Comparison of ENCODE assay signal across 9 cellular contexts in genomic region chr5:122775713-122776084, GRCh38. TPM values are rescaled to one million over a fixed set of nuclear protein-coding genes. Genes with fewer than 3 reads are reported as not detected.
DNase-seq lines count a peak whose midpoint lies in the region; ATAC-seq and TF ChIP-seq lines count a peak whose summit lies in the region.
"Had no signal": no experiment of that assay in that cellular context is flagged by ENCODE, and none has a peak within 500 bp of the region (broad histone marks: within the 10 kb centered on the region; RNA-seq: fewer than 3 reads in every experiment).

No MANE protein-coding gene starts in this region.

- H3K27me3 Mint-ChIP-seq in activated naive CD4-positive, alpha-beta T cell treated with anti-CD3 and anti-CD28 coated beads for 36 hours (ENCODE audit: low read depth) = no peaks in the 10 kb centered on the region
- peaks cover 0 to 12% (median 0%) of the 10 kb centered on the region in 5 donors for H3K27me3 Mint-ChIP-seq in naive thymus-derived CD4-positive, alpha-beta T cell

- H3K27ac Mint-ChIP-seq in activated naive CD4-positive, alpha-beta T cell treated with anti-CD3 and anti-CD28 coated beads for 36 hours = peak overlapping the region; percentile 78
- H3K27ac Mint-ChIP-seq in naive thymus-derived CD4-positive, alpha-beta T cell = peak overlapping the region; percentile 84 to 97 (median 94)

- intact Hi-C loops in activated naive CD4-positive, alpha-beta T cell treated with anti-CD3 and anti-CD28 coated beads for 36 hours (cut with micrococcal nuclease) = loop anchor here (1.0 to 5.0 kb wide), 4 partner anchors 73 to 814 kb away; partner anchors contain the start of genes CEP120, CSNK1G3 and SRFBP1
- intact Hi-C loops in naive thymus-derived CD4-positive, alpha-beta T cell (cut with micrococcal nuclease) = loop anchor here (1.0 to 5.0 kb wide), 10 partner anchors 8 to 813 kb away; partner anchors contain the start of genes CEP120 (in 2 of the 2), SNX24 (in 2 of the 2), CSNK1G3 (in 1 of the 2) and SRFBP1 (in 1 of the 2)

- TF ChIP-seq EP300 in SK-N-SH (IDR thresholded peaks at IDR 0.05; ENCODE audit: borderline replicate concordance in 1 of 2, low read depth in 1 of 2, low read length in 1 of 2) = no peak

- POLR2A ChIA-PET in SK-N-SH (lab: Yijun Ruan, JAX) = no interaction called here
- POLR2A ChIA-PET in naive thymus-derived CD4-positive, alpha-beta T cell (lab: Charles Lee) = interaction anchor here (0.8 to 2.8 kb wide), 4 partner anchors 11 to 736 kb away, joined by 3 to 10 read pairs (median 4); partner anchors contain the start of genes CSNK1G3 and SNX24

- peak overlapping the region; percentile 58 to 85; a peak in 3 of 4 replicates for H3K27ac ChIP-seq in SK-N-SH (ENCODE audit: low read depth in 2 of 2, low read length in 1 of 2)
- H3K27ac ChIP-seq in naive thymus-derived CD4-positive, alpha-beta T cell (ENCODE audit: low read depth, low read length) = peak overlapping the region; percentile 86

- WGBS in SK-N-SH (ENCODE audit: low lambda C conversion rate) = 1% methylated on average over 4 of the region's 4 CpGs

- no peak for TF ChIP-seq RAD21 in SK-N-SH (IDR thresholded peaks at IDR 0.05; ENCODE audit: low read length)

- peak overlapping the region; percentile 89 for H2AFZ ChIP-seq in SK-N-SH (ENCODE audit: low read depth)

- H3K36me3 Mint-ChIP-seq in activated naive CD4-positive, alpha-beta T cell treated with anti-CD3 and anti-CD28 coated beads for 36 hours (ENCODE audit: low read depth) = peaks cover 4% of the 10 kb centered on the region
- H3K36me3 Mint-ChIP-seq in naive thymus-derived CD4-positive, alpha-beta T cell = peaks cover 0 to 15% (median 6%) of the 10 kb centered on the region in 5 donors

- H3K4me1 Mint-ChIP-seq in activated naive CD4-positive, alpha-beta T cell treated with anti-CD3 and anti-CD28 coated beads for 36 hours (ENCODE audit: low read depth) = peaks cover 28% of the 10 kb centered on the region
- H3K4me1 Mint-ChIP-seq in naive thymus-derived CD4-positive, alpha-beta T cell = peaks cover 31 to 64% (median 54%) of the 10 kb centered on the region in 7 donors

- no peaks in the 10 kb centered on the region for H3K9me3 Mint-ChIP-seq in activated naive CD4-positive, alpha-beta T cell treated with anti-CD3 and anti-CD28 coated beads for 36 hours
- H3K9me3 Mint-ChIP-seq in naive thymus-derived CD4-positive, alpha-beta T cell = peaks cover 0 to 1% (median 0%) of the 10 kb centered on the region in 11 donors

- no peaks in the 10 kb centered on the region for H3K9me2 ChIP-seq in SK-N-SH

- CTCF ChIA-PET in activated naive CD4-positive, alpha-beta T cell treated with anti-CD3 and anti-CD28 coated beads for 36 hours (lab: Charles Lee) = interaction anchor here (0.9 kb wide), 1 partner anchor 72 kb away, joined by 3 read pairs; no protein-coding TSS in a partner anchor
- CTCF ChIA-PET in SK-N-SH (lab: Yijun Ruan, JAX) = interaction anchor here (0.6 to 2.8 kb wide), 4 partner anchors 71 to 569 kb away, joined by 3 to 7 read pairs (median 5); no protein-coding TSS in a partner anchor
- CTCF ChIA-PET in naive thymus-derived CD4-positive, alpha-beta T cell (lab: Charles Lee) = interaction anchor here (0.6 kb wide), 1 partner anchor 41 kb away, joined by 3 read pairs; no protein-coding TSS in a partner anchor

- no peak for DNase-seq in activated naive CD4-positive, alpha-beta T cell treated with anti-CD3 and anti-CD28 coated beads for 36 hours
- no peak for DNase-seq in activated naive CD4-positive, alpha-beta T cell treated with Interleukin-2 at 50 U/mL for 16 hours
- DNase-seq in SK-N-SH = peak; percentile 12
- no peak for DNase-seq in epithelial cell of proximal tubule (ENCODE audit: low read depth)
- peak in 3 of 9 donors; percentile 5 to 12 (median 8) for DNase-seq in naive thymus-derived CD4-positive, alpha-beta T cell
- DNase-seq in NCI-H524 treated with DMSO at 0.1 percent for 48 hours (lab: John Stamatoyannopoulos, UW) = no peak
- DNase-seq: left cardiac atrium had no signal

- no peaks in the 10 kb centered on the region for H3K9me3 ChIP-seq in SK-N-SH
- H3K9me3 ChIP-seq in naive thymus-derived CD4-positive, alpha-beta T cell (ENCODE audit: control insufficient read depth in 2 of 3, low read length in 3 of 3) = no peaks in the 10 kb centered on the region

- H3K4me3 ChIP-seq in SK-N-SH (ENCODE audit: low read depth in 2 of 2, low read length in 1 of 2) = peak overlapping the region; percentile 98 to 99
- H3K4me3 ChIP-seq in epithelial cell of proximal tubule (ENCODE audit: low read depth, low read length) = peak overlapping the region; percentile 95
- peak overlapping the region; percentile 79 for H3K4me3 ChIP-seq in naive thymus-derived CD4-positive, alpha-beta T cell (ENCODE audit: low read length)

- H3K36me3 ChIP-seq in SK-N-SH (replicated peaks in 1 of 2; ENCODE audit: control insufficient read depth in 1 of 2, insufficient read depth in 2 of 2, low read length in 1 of 2) = no peaks in the 10 kb centered on the region
- no peaks in the 10 kb centered on the region for H3K36me3 ChIP-seq in naive thymus-derived CD4-positive, alpha-beta T cell (ENCODE audit: control insufficient read depth in 2 of 3, insufficient read depth in 3 of 3, low read length in 3 of 3)

- no peak for ATAC-seq in naive thymus-derived CD4-positive, alpha-beta T cell
- ATAC-seq in HG02840 (IDR thresholded peaks at IDR 0.05; ENCODE audit: low FRiP score, unreplicated experiment) (no peak), HG03108 (IDR thresholded peaks at IDR 0.05; ENCODE audit: unreplicated experiment) (no peak)

- TF ChIP-seq CTCF in SK-N-SH (IDR thresholded peaks at IDR 0.05) (no peak), epithelial cell of proximal tubule (conservative IDR thresholded peaks at IDR 0.05; ENCODE audit: low read depth, low read length) (peak; percentile 28)

- peaks cover 10% of the 10 kb centered on the region; the same call in 1 of the 2 replicates for H4K20me1 ChIP-seq in SK-N-SH (ENCODE audit: insufficient read depth)

- peak overlapping the region; percentile 81 for H3K9ac ChIP-seq in SK-N-SH

- H3F3A ChIP-seq in SK-N-SH (replicated peaks; ENCODE audit: insufficient read depth) = no peaks in the 10 kb centered on the region

- peaks cover 5 to 11% of the 10 kb centered on the region in 2 experiments; a peak in 3 of 4 replicates for H3K4me1 ChIP-seq in SK-N-SH (ENCODE audit: control insufficient read depth in 1 of 2, insufficient read depth in 2 of 2, low read depth in 1 of 2, low read length in 1 of 2)
- H3K4me1 ChIP-seq in naive thymus-derived CD4-positive, alpha-beta T cell (ENCODE audit: control insufficient read depth in 2 of 2, insufficient read depth in 2 of 2, low read length in 2 of 2) = peaks cover 22 to 23% of the 10 kb centered on the region in 2 donors

- H3K4me2 ChIP-seq in SK-N-SH = peak overlapping the region; percentile 81

- peaks cover 55% of the 10 kb centered on the region for H3K79me2 ChIP-seq in SK-N-SH (ENCODE audit: insufficient read depth)

- peak overlapping the region; percentile 89 for H3K4me3 Mint-ChIP-seq in activated naive CD4-positive, alpha-beta T cell treated with anti-CD3 and anti-CD28 coated beads for 36 hours
- H3K4me3 Mint-ChIP-seq in naive thymus-derived CD4-positive, alpha-beta T cell = peak overlapping the region; percentile 90 to 98 (median 95)

- no peaks in the 10 kb centered on the region for H3K27me3 ChIP-seq in SK-N-SH (ENCODE audit: insufficient read depth)
- H3K27me3 ChIP-seq in naive thymus-derived CD4-positive, alpha-beta T cell (ENCODE audit: control insufficient read depth in 2 of 2, insufficient read depth in 2 of 2, low read length in 2 of 2) = no peaks in the 10 kb centered on the region

TF ChIP-seq in SK-N-SH, 30 proteins besides CTCF, POLR2A, EP300 and RAD21 (continues in another document):
- no peak for TF ChIP-seq CHD2 (IDR thresholded peaks at IDR 0.05; ENCODE audit: low read length, partially characterized antibody)
- TF ChIP-seq GABPA (IDR thresholded peaks at IDR 0.05; ENCODE audit: low read depth) = no peak
- no peak for TF ChIP-seq JUND (IDR thresholded peaks at IDR 0.05)
- TF ChIP-seq TEAD4 (IDR thresholded peaks at IDR 0.05; ENCODE audit: borderline replicate concordance, insufficient read depth) = no peak
- no peak for TF ChIP-seq POLR2AphosphoS5 (IDR thresholded peaks at IDR 0.05; ENCODE audit: low read depth, low read length)
- TF ChIP-seq, protein P1, sequence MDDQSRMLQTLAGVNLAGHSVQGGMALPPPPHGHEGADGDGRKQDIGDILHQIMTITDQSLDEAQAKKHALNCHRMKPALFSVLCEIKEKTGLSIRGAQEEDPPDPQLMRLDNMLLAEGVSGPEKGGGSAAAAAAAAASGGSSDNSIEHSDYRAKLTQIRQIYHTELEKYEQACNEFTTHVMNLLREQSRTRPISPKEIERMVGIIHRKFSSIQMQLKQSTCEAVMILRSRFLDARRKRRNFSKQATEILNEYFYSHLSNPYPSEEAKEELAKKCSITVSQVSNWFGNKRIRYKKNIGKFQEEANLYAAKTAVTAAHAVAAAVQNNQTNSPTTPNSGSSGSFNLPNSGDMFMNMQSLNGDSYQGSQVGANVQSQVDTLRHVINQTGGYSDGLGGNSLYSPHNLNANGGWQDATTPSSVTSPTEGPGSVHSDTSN (IDR thresholded peaks at IDR 0.05) = no peak

RNA-seq across cellular contexts. Expression of gene SNX2, which starts 0.8 kb away (rescaled TPM):
- 10 to 100 TPM; 47.3 to 48.0 TPM for total RNA-seq in activated naive CD4-positive, alpha-beta T cell treated with anti-CD3 and anti-CD28 coated beads for 36 hours
- 17.4 and 23.2 TPM in 2 replicates for polyA plus RNA-seq in SK-N-SH (2012; rRNA removed)
- 32.8 and 40.0 TPM in 2 replicates for polyA plus RNA-seq in SK-N-SH (2012; cell fraction: cytosol; rRNA removed)
- polyA plus RNA-seq in SK-N-SH (2012; cell fraction: nucleus; rRNA removed) = 3.6 and 8.8 TPM in 2 replicates
- 34.0 and 50.1 TPM in 2 replicates for total RNA-seq in epithelial cell of proximal tubule
- total RNA-seq in naive thymus-derived CD4-positive, alpha-beta T cell = 10 to 100 TPM; 35.7 to 79.7 (median 49.5) TPM
- 10 to 100 TPM; 74.6 to 98.6 TPM for polyA plus RNA-seq in naive thymus-derived CD4-positive, alpha-beta T cell
